In the genomic region with DNA sequence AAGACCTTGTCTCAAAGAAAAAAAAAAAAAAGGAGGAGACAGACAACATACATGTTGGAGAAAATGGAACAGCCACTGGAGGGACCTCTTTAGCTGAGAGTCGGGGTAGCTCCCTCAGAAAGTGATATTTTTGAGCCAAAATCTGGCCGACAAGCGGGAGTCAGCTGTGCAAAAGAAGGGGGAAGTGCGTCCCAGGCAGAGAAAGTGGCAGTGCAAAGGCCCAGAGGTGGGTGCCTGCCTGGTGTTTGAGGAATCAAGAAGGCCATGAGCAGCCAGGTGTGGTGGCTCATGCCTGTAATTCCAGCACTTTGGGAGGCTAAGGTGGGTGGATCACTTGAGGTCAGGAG, we compare ENCODE assay signal across 10 cellular contexts. TPM values are rescaled to one million over a fixed set of nuclear protein-coding genes. Genes with fewer than 3 reads are reported as not detected.
DNase-seq lines count a peak whose midpoint lies in the region; ATAC-seq and TF ChIP-seq lines count a peak whose summit lies in the region.
"Had no signal": no experiment of that assay in that cellular context is flagged by ENCODE, and none has a peak within 500 bp of the region (broad histone marks: within the 10 kb centered on the region; RNA-seq: fewer than 3 reads in every experiment).

No MANE protein-coding gene starts in this region.

- TF ChIP-seq CTCF in cardiac muscle cell (IDR thresholded peaks at IDR 0.05; ENCODE audit: low read depth, low read length) (peak; percentile 29), foreskin fibroblast (IDR thresholded peaks at IDR 0.05; ENCODE audit: low read depth, low read length) (peak; percentile 6), Calu3 (IDR thresholded peaks at IDR 0.05; ENCODE audit: unreplicated experiment) (no peak)

- H3K27ac Mint-ChIP-seq in Calu3 (ENCODE audit: unreplicated experiment): no peak overlapping the region

- no peaks in the 10 kb centered on the region for H3K4me1 ChIP-seq in cardiac muscle cell (ENCODE audit: low read depth)

- H3K4me3 ChIP-seq in cardiac muscle cell (no peak overlapping the region), foreskin fibroblast (ENCODE audit: low read depth in 1 of 2, low read length in 2 of 2) (no peak overlapping the region)

- H3K36me3 Mint-ChIP-seq in Calu3 (ENCODE audit: insufficient read depth, unreplicated experiment): peaks cover 10% of the 10 kb centered on the region

- ATAC-seq in left ventricle myocardium superior (no peak), HG02759 (IDR thresholded peaks at IDR 0.05; ENCODE audit: unreplicated experiment) (no peak), GM18873 (IDR thresholded peaks at IDR 0.05; ENCODE audit: low FRiP score, unreplicated experiment) (no peak), HG03469 (IDR thresholded peaks at IDR 0.05; ENCODE audit: unreplicated experiment) (no peak)

- H3K27me3 Mint-ChIP-seq in Calu3 (ENCODE audit: unreplicated experiment): no peaks in the 10 kb centered on the region

- H3K9me3 ChIP-seq in cardiac muscle cell (ENCODE audit: low read depth): no peaks in the 10 kb centered on the region

- H3K4me3 Mint-ChIP-seq in Calu3 (ENCODE audit: low read depth, unreplicated experiment): no peak overlapping the region

- CTCF ChIA-PET in Calu3 (lab: Charles Lee): no interaction called here

- no peak overlapping the region for H3K27ac ChIP-seq in cardiac muscle cell

- H3K9me3 Mint-ChIP-seq in Calu3 (ENCODE audit: low read depth, unreplicated experiment): no peaks in the 10 kb centered on the region

- no TSS peak for BruUV-seq in Calu3 (replicated peaks; lab: Mats Ljungman, UMichigan)

- intact Hi-C loops in left ventricle myocardium superior (cut with micrococcal nuclease) (no loop called here), Calu3 (cut with micrococcal nuclease; ENCODE audit: unreplicated experiment) (no loop called here)

- H3K4me1 Mint-ChIP-seq in Calu3 (ENCODE audit: low read depth, unreplicated experiment): no peaks in the 10 kb centered on the region

- in situ Hi-C loops in SK-MEL-5 (cut with HindIII; ENCODE audit: low pct_unique_long_range_greater_than_20kb, low sequenced_read_pairs): no loop called here

- H3K27me3 ChIP-seq in cardiac muscle cell: no peaks in the 10 kb centered on the region

- peak in 1 of 2 donors; percentile 59 for DNase-seq in cardiac muscle cell (ENCODE audit: low read depth in 1 of 2, low spot score in 1 of 2)
- DNase-seq in left ventricle myocardium superior: no peak
- DNase-seq in SK-MEL-5 (ENCODE audit: low read depth, low spot score): peak; percentile 47
- peak; percentile 31 to 46 for DNase-seq in foreskin fibroblast
- DNase-seq in Calu3: no peak
- DNase-seq: erythroblast, NCI-H187 treated with DMSO at 0.1 percent for 48 hours had no signal

- no peaks in the 10 kb centered on the region for H3K36me3 ChIP-seq in cardiac muscle cell

RNA-seq across cellular contexts. Expression of gene CROCC, which starts 6.1 kb away (rescaled TPM):
- total RNA-seq in cardiac muscle cell (17.9 and 30.3 TPM in 2 replicates), left ventricle myocardium superior (7.9 TPM), Calu3 (2022) (11.7 and 12.0 TPM in 2 replicates)
- 12.1 and 14.6 TPM in 2 replicates for polyA plus RNA-seq in cardiac muscle cell
- total RNA-seq in SK-MEL-5 (2014; rRNA removed; shearing (Covaris generic)): 11.8 and 15.6 TPM in 2 replicates
- polyA plus RNA-seq in SK-MEL-5 (2015; cell fraction: cytosol; rRNA removed): 11.9 and 24.3 TPM in 2 replicates
- 105 and 109 TPM in 2 replicates for polyA plus RNA-seq in SK-MEL-5 (2015; cell fraction: nucleus; rRNA removed)

RNA-seq across cellular contexts. Expression of gene RNU1-2, which starts 19.8 kb away (rescaled TPM):
- total RNA-seq in cardiac muscle cell (under 0.01 TPM in 2 replicates), left ventricle myocardium superior (4,234 TPM), Calu3 (2022) (1,678 and 1,905 TPM in 2 replicates)
- 3.8 TPM in 1 of 2 replicates, not detected in the other for polyA plus RNA-seq in cardiac muscle cell
- total RNA-seq in SK-MEL-5 (2014; rRNA removed; shearing (Covaris generic)): under 0.01 TPM in 1 of 2 replicates, not detected in the other
- not detected in 2 replicates for polyA plus RNA-seq in SK-MEL-5 (2015; cell fraction: cytosol; rRNA removed)
- not detected in 2 replicates for polyA plus RNA-seq in SK-MEL-5 (2015; cell fraction: nucleus; rRNA removed)

Comparison
In these comparisons a context has a peak if more than half of its experiments do, and no peak if none do; other contexts are left out.
1. RNA of gene RNU1-2, which starts 19.8 kb away (total RNA-seq): 4,234 TPM in left ventricle myocardium superior (single experiment) and 1,678 to 1,905 TPM in Calu3; under 0.01 TPM in cardiac muscle cell and under 0.01 TPM in SK-MEL-5; every median in the first group is over 1,000 times any median in the second.
2. DNase-seq: peak in SK-MEL-5 (single experiment) and foreskin fibroblast (2 of 2); none in left ventricle myocardium superior (single experiment) and Calu3 (single experiment).